20 cellular contexts compared by ENCODE assay signal in the genomic region with DNA sequence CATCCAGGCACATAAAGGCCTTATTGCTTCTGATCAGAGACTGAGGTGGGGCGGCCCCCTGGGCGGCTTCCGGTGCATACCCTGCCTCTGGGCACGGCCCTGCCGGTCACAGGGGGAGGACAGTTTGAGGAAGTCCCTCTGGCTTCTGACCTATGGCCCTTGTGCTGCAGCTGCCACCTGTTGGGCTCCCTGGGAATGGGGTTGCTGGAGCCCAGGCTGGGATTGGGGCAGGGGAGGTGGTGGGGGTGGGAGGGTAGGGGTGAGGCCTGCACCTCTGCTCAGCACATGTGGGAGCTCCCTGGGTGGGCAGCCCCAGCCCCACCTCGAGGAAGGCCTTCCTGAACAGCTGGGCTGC. TPM values are rescaled to one million over a fixed set of nuclear protein-coding genes. Genes with fewer than 3 reads are reported as not detected.
DNase-seq lines count a peak whose midpoint lies in the region; ATAC-seq, FAIRE-seq and TF ChIP-seq lines count a peak whose summit lies in the region.
"Had no signal": no experiment of that assay in that cellular context is flagged by ENCODE, and none has a peak within 500 bp of the region (broad histone marks: within the 10 kb centered on the region; RNA-seq: fewer than 3 reads in every experiment).

No MANE protein-coding gene starts in this region.

- DNase-seq in activated naive CD4-positive, alpha-beta T cell treated with anti-CD3 and anti-CD28 coated beads for 36 hours = peak; percentile 63
- no peak for DNase-seq in activated naive CD4-positive, alpha-beta T cell (lab: John Stamatoyannopoulos, UW)
- DNase-seq in RWPE1 (ENCODE audit: low spot score) (no peak), tibial nerve (ENCODE audit: low spot score in 2 of 2) (no peak), HTR-8/SVneo (ENCODE audit: insufficient read length, low spot score) (no peak)
- DNase-seq: activated CD4-positive, alpha-beta T cell treated with anti-CD3 and anti-CD28 coated beads, Interleukin-2, amount 10 ng/mL, durations not matched to agents 24 days and 14 days; activated T-cell treated with anti-CD3 and anti-CD28 coated beads, Interleukin-2, amount 50 U/mL, for 24 hours; CD8-positive, alpha-beta memory T cell; central memory CD4-positive, alpha-beta T cell; DND-41; IMR-90; natural killer cell; NCI-H2029 treated with DMSO at 0.1 percent for 48 hours; trophoblast cell had no signal

- peak overlapping the region in 1 of 4 donors; percentile 38 for H3K4me3 ChIP-seq in tibial nerve
- H3K4me3 ChIP-seq: prostate gland had no signal

- H3K27ac Mint-ChIP-seq in activated naive CD4-positive, alpha-beta T cell treated with anti-CD3 and anti-CD28 coated beads for 36 hours = no peak overlapping the region
- no peak overlapping the region for H3K27ac Mint-ChIP-seq in dendritic cell treated with granulocyte-macrophage colony-stimulating factor and Interleukin-4, amounts not matched to agents 40 ng/mL and 50 ng/mL, for 4 days
- H3K27ac Mint-ChIP-seq: activated CD4-positive, alpha-beta T cell treated with anti-CD3 and anti-CD28 coated beads, Interleukin-2, amount 10 ng/mL, durations not matched to agents 24 days and 14 days; activated T-cell treated with anti-CD3 and anti-CD28 coated beads, Interleukin-2, amount 50 U/mL, for 24 hours; CD8-positive, alpha-beta memory T cell; memory B cell; natural killer cell had no signal

- POLR2A ChIA-PET in RWPE1 (lab: Yijun Ruan, JAX; ENCODE audit: low non-redundant PET) = interaction anchor here (0.6 kb wide), 1 partner anchor 25 kb away, joined by 8 read pairs; no protein-coding TSS in a partner anchor

- H3K9me3 ChIP-seq in tibial nerve = no peaks in the 10 kb centered on the region
- H3K9me3 ChIP-seq: prostate gland had no signal

- TF ChIP-seq POLR2A in tibial nerve (IDR thresholded peaks at IDR 0.05) = no peak

- intact Hi-C loops in activated naive CD4-positive, alpha-beta T cell treated with anti-CD3 and anti-CD28 coated beads for 36 hours (cut with micrococcal nuclease) = no loop called here
- intact Hi-C loops in dendritic cell treated with granulocyte-macrophage colony-stimulating factor and Interleukin-4, amounts not matched to agents 40 ng/mL and 50 ng/mL, for 4 days (cut with micrococcal nuclease) = no loop called here

- H3K27me3 Mint-ChIP-seq in activated naive CD4-positive, alpha-beta T cell treated with anti-CD3 and anti-CD28 coated beads for 36 hours (ENCODE audit: low read depth) = no peaks in the 10 kb centered on the region
- H3K27me3 Mint-ChIP-seq in dendritic cell treated with granulocyte-macrophage colony-stimulating factor and Interleukin-4, amounts not matched to agents 40 ng/mL and 50 ng/mL, for 4 days = peaks cover 17% of the 10 kb centered on the region
- H3K27me3 Mint-ChIP-seq: activated CD4-positive, alpha-beta T cell treated with anti-CD3 and anti-CD28 coated beads, Interleukin-2, amount 10 ng/mL, durations not matched to agents 24 days and 14 days; activated T-cell treated with anti-CD3 and anti-CD28 coated beads, Interleukin-2, amount 50 U/mL, for 24 hours; CD8-positive, alpha-beta memory T cell; memory B cell had no signal

- CTCF ChIA-PET in activated naive CD4-positive, alpha-beta T cell treated with anti-CD3 and anti-CD28 coated beads for 36 hours (lab: Charles Lee) = no interaction called here
- CTCF ChIA-PET in RWPE1 (lab: Yijun Ruan, JAX) = no interaction called here

- peaks cover 13% of the 10 kb centered on the region for H3K36me3 Mint-ChIP-seq in activated naive CD4-positive, alpha-beta T cell treated with anti-CD3 and anti-CD28 coated beads for 36 hours (ENCODE audit: low read depth)
- H3K36me3 Mint-ChIP-seq in dendritic cell treated with granulocyte-macrophage colony-stimulating factor and Interleukin-4, amounts not matched to agents 40 ng/mL and 50 ng/mL, for 4 days (ENCODE audit: low read depth) = peaks cover 89% of the 10 kb centered on the region
- H3K36me3 Mint-ChIP-seq: natural killer cell had no signal

- no peaks in the 10 kb centered on the region for H3K9me3 Mint-ChIP-seq in activated naive CD4-positive, alpha-beta T cell treated with anti-CD3 and anti-CD28 coated beads for 36 hours
- H3K9me3 Mint-ChIP-seq in dendritic cell treated with granulocyte-macrophage colony-stimulating factor and Interleukin-4, amounts not matched to agents 40 ng/mL and 50 ng/mL, for 4 days = no peaks in the 10 kb centered on the region
- H3K9me3 Mint-ChIP-seq: activated CD4-positive, alpha-beta T cell treated with anti-CD3 and anti-CD28 coated beads, Interleukin-2, amount 10 ng/mL, durations not matched to agents 24 days and 14 days; activated T-cell treated with anti-CD3 and anti-CD28 coated beads, Interleukin-2, amount 50 U/mL, for 24 hours; CD8-positive, alpha-beta memory T cell; memory B cell; natural killer cell had no signal

- TF ChIP-seq EP300 in tibial nerve (IDR thresholded peaks at IDR 0.05) = no peak

- H3K4me1 ChIP-seq in tibial nerve = peaks cover 0 to 63% (median 21%) of the 10 kb centered on the region in 4 donors

- FAIRE-seq in HTR-8/SVneo (lab: Jason Lieb, UNC) = no peak
- FAIRE-seq: keratinocyte had no signal

- H3K4me1 Mint-ChIP-seq in activated naive CD4-positive, alpha-beta T cell treated with anti-CD3 and anti-CD28 coated beads for 36 hours (ENCODE audit: low read depth) = peaks cover 9% of the 10 kb centered on the region
- peaks cover 26% of the 10 kb centered on the region for H3K4me1 Mint-ChIP-seq in dendritic cell treated with granulocyte-macrophage colony-stimulating factor and Interleukin-4, amounts not matched to agents 40 ng/mL and 50 ng/mL, for 4 days (ENCODE audit: low read depth)
- H3K4me1 Mint-ChIP-seq: activated CD4-positive, alpha-beta T cell treated with anti-CD3 and anti-CD28 coated beads, Interleukin-2, amount 10 ng/mL, durations not matched to agents 24 days and 14 days had no signal

- H3K4me3 Mint-ChIP-seq in activated naive CD4-positive, alpha-beta T cell treated with anti-CD3 and anti-CD28 coated beads for 36 hours = no peak overlapping the region
- peak overlapping the region; percentile 69 for H3K4me3 Mint-ChIP-seq in dendritic cell treated with granulocyte-macrophage colony-stimulating factor and Interleukin-4, amounts not matched to agents 40 ng/mL and 50 ng/mL, for 4 days
- H3K4me3 Mint-ChIP-seq: activated CD4-positive, alpha-beta T cell treated with anti-CD3 and anti-CD28 coated beads, Interleukin-2, amount 10 ng/mL, durations not matched to agents 24 days and 14 days; activated T-cell treated with anti-CD3 and anti-CD28 coated beads, Interleukin-2, amount 50 U/mL, for 24 hours; memory B cell had no signal

- H3K27ac ChIP-seq in RWPE1 (peak overlapping the region; percentile 97), tibial nerve (peak overlapping the region; percentile 36 to 84 (median 58))
- H3K27ac ChIP-seq: prostate gland had no signal

- H3K36me3 ChIP-seq in tibial nerve = peaks cover 0 to 74% (median 12%) of the 10 kb centered on the region in 3 donors

- ATAC-seq in HG02678 (IDR thresholded peaks at IDR 0.05; ENCODE audit: unreplicated experiment) = no peak
- no peak for ATAC-seq in esophagus mucosa
- ATAC-seq: natural killer cell had no signal

- WGBS in tibial nerve, 2 donors = 4 to 22% methylated on average over 1 to 5 of the region's 6 CpGs

- H3K27me3 ChIP-seq in tibial nerve = no peaks in the 10 kb centered on the region

- no peak for TF ChIP-seq CTCF in RWPE1 (conservative IDR thresholded peaks at IDR 0.05; ENCODE audit: low read depth)
- no peak for TF ChIP-seq CTCF in tibial nerve (IDR thresholded peaks at IDR 0.05)

RNA-seq across cellular contexts. Expression of a gene that starts 10.7 kb away (rescaled TPM):
- total RNA-seq in activated naive CD4-positive, alpha-beta T cell treated with anti-CD3 and anti-CD28 coated beads for 36 hours = 1 to 10 TPM; 3.4 to 3.8 TPM
- total RNA-seq in tibial nerve (10 to 100 TPM; 10.7 to 23.1 (median 13.3) TPM), esophagus mucosa (9.9 TPM)

RNA-seq across cellular contexts. Expression of a gene that starts 13.4 kb away (rescaled TPM):
- total RNA-seq in activated naive CD4-positive, alpha-beta T cell treated with anti-CD3 and anti-CD28 coated beads for 36 hours = 10 to 100 TPM; 36.8 to 45.7 TPM
- total RNA-seq in tibial nerve (10 to 100 TPM; 15.9 to 59.4 (median 28.8) TPM), esophagus mucosa (11.7 TPM)

RNA-seq across cellular contexts. Expression of a gene that starts 14.6 kb away (rescaled TPM):
- 10 to 100 TPM; 26.2 to 28.6 TPM for total RNA-seq in activated naive CD4-positive, alpha-beta T cell treated with anti-CD3 and anti-CD28 coated beads for 36 hours
- total RNA-seq in tibial nerve = 10 to 100 TPM in 1 of 4 donors, 1 to 10 TPM in 3; 5.7 to 14.7 (median 7.8) TPM
- total RNA-seq in esophagus mucosa = 21.5 TPM

RNA-seq across cellular contexts. Expression of a gene that starts 18.3 kb away (rescaled TPM):
- 10 to 100 TPM; 84.2 to 92.2 TPM for total RNA-seq in activated naive CD4-positive, alpha-beta T cell treated with anti-CD3 and anti-CD28 coated beads for 36 hours
- total RNA-seq in tibial nerve = 100 to 1,000 TPM; 143 to 187 (median 175) TPM
- total RNA-seq in esophagus mucosa = 42.6 TPM

RNA-seq across cellular contexts. Expression of a gene that starts 20.7 kb away (rescaled TPM):
- 1 to 10 TPM; 4.1 to 4.4 TPM for total RNA-seq in activated naive CD4-positive, alpha-beta T cell treated with anti-CD3 and anti-CD28 coated beads for 36 hours
- total RNA-seq in tibial nerve (10 to 100 TPM; 15.7 to 22.9 (median 19.9) TPM), esophagus mucosa (2.2 TPM)
